In the genomic region with DNA sequence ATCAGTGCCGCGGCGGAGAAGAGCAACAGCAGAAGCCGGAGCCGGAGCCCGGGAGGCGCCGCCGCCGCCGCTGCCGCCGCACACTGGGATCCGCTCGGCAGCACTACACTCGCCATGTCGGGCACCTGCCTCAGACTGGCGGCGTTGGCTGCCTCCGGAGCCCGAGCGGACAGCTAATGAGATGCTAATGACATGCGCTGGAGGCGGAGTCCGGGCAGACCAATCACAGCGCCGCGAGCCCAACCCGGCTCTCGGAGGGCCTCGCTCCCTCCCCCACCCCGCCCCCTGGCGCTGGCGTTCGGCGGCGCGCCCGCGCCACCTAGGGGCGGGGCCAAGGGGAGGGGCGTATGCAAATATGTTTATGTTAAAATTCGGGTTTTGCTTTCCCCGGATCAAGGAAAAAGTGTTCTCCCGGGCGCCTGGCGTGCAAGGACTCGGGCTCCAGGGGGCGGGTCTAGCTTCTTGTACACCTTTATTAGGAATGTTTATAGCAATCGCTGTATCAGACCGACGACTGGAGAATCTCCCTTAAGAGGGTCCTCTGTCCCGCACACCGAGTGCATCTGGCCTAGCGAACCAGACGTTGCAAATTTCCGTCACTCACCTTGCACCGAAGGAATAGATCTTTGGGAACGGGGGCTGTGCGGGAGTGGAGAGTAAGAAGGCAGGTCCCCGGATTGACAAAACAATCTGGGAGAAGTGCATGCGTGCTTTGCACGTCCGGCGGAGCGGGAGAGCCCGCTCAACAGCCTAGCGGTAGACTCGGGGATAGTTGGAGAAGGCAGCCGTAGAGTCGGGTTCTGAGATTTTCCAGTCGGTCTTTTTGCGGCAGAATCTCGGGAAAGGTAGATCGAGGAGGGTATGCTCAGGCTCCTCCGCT, we compare ENCODE assay signal across 1 cellular context.
TF ChIP-seq lines count a peak whose summit lies in the region.

A gene (minus strand): TSS at position 137 of the 880 bp plus-strand sequence.

TF ChIP-seq in HepG2, 621 proteins besides CTCF, POLR2A, EP300 and RAD21 (continued from another document and continues in another):
- TF ChIP-seq, protein P1, sequence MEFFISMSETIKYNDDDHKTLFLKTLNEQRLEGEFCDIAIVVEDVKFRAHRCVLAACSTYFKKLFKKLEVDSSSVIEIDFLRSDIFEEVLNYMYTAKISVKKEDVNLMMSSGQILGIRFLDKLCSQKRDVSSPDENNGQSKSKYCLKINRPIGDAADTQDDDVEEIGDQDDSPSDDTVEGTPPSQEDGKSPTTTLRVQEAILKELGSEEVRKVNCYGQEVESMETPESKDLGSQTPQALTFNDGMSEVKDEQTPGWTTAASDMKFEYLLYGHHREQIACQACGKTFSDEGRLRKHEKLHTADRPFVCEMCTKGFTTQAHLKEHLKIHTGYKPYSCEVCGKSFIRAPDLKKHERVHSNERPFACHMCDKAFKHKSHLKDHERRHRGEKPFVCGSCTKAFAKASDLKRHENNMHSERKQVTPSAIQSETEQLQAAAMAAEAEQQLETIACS (CRISPR knock-in tag; IDR thresholded peaks at IDR 0.05) = peak; percentile 66
- TF ChIP-seq ZNF431 (CRISPR knock-in tag; IDR thresholded peaks at IDR 0.05; ENCODE audit: borderline replicate concordance, low read depth) (peak; percentile 40; the same call in 1 of the 2 replicates), YY1 (IDR thresholded peaks at IDR 0.05; ENCODE audit: insufficient read depth, insufficient replicate concordance, low read depth, low read length) (peak; percentile 64), KLF12 (CRISPR knock-in tag; IDR thresholded peaks at IDR 0.05; ENCODE audit: borderline replicate concordance) (no peak), NFKBIZ (CRISPR knock-in tag; IDR thresholded peaks at IDR 0.05) (no peak; the same call in 1 of the 2 replicates), GATAD1 (CRISPR knock-in tag; IDR thresholded peaks at IDR 0.05) (peak; percentile 36; the same call in 1 of the 2 replicates), ZSCAN31 (CRISPR knock-in tag; IDR thresholded peaks at IDR 0.05; ENCODE audit: low read depth) (peak; percentile 42; the same call in 1 of the 2 replicates), ZNF501 (CRISPR knock-in tag; IDR thresholded peaks at IDR 0.05) (peak; percentile 43; the same call in 1 of the 2 replicates), ZNF549 (CRISPR knock-in tag; IDR thresholded peaks at IDR 0.05) (no peak), ISX (CRISPR knock-in tag; conservative IDR thresholded peaks at IDR 0.05) (0 out of 2 replicates have a peak, but pooled peaks have one; percentile 81), NFKB2 (CRISPR knock-in tag; IDR thresholded peaks at IDR 0.05; ENCODE audit: borderline replicate concordance) (no peak; the same call in 1 of the 2 replicates), ZSCAN20 (CRISPR knock-in tag; IDR thresholded peaks at IDR 0.05; ENCODE audit: borderline replicate concordance) (0 out of 2 replicates have a peak, but pooled peaks have one; percentile 21), CBX1 (IDR thresholded peaks at IDR 0.05; ENCODE audit: low read depth) (peak; percentile 92), TBL1XR1 (IDR thresholded peaks at IDR 0.05; ENCODE audit: borderline replicate concordance, low read length, partially characterized antibody) (peak; percentile 5), GTF3A (CRISPR knock-in tag; conservative IDR thresholded peaks at IDR 0.05) (no peak), ZFP1 (CRISPR knock-in tag; IDR thresholded peaks at IDR 0.05) (0 out of 2 replicates have a peak, but pooled peaks have one; percentile 23), ZNF547 (CRISPR knock-in tag; IDR thresholded peaks at IDR 0.05) (no peak), GATA4 (IDR thresholded peaks at IDR 0.05; ENCODE audit: borderline replicate concordance, low read depth) (0 out of 2 replicates have a peak, but pooled peaks have one; percentile 82), ZNF605 (CRISPR knock-in tag; IDR thresholded peaks at IDR 0.05) (peak; percentile 25), HNRNPK (IDR thresholded peaks at IDR 0.05; ENCODE audit: low read depth, low read length, poor library complexity, severe bottlenecking) (peak; percentile 59), ONECUT2 (CRISPR knock-in tag; IDR thresholded peaks at IDR 0.05) (peak; percentile 28; the same call in 1 of the 2 replicates), GFI1 (CRISPR knock-in tag; IDR thresholded peaks at IDR 0.05; ENCODE audit: borderline replicate concordance) (peak; percentile 98), ZNF557 (CRISPR knock-in tag; IDR thresholded peaks at IDR 0.05) (no peak), POGZ (CRISPR knock-in tag; IDR thresholded peaks at IDR 0.05) (peak; percentile 45; the same call in 1 of the 2 replicates), U2AF2 (IDR thresholded peaks at IDR 0.05; ENCODE audit: low read depth, low read length) (no peak), NR2C2 (CRISPR knock-in tag; IDR thresholded peaks at IDR 0.05; ENCODE audit: borderline replicate concordance) (0 out of 2 replicates have a peak, but pooled peaks have one; percentile 15), SIN3A (IDR thresholded peaks at IDR 0.05; ENCODE audit: borderline replicate concordance, low read depth, low read length) (peak; percentile 82; the same call in 1 of the 2 replicates), SIX4 (CRISPR knock-in tag; IDR thresholded peaks at IDR 0.05) (no peak), ASH2L (IDR thresholded peaks at IDR 0.05; ENCODE audit: insufficient read length, low read depth, low read length) (peak; percentile 78), FOXP1 (IDR thresholded peaks at IDR 0.05) (no peak), FOXP1 (CRISPR knock-in tag; IDR thresholded peaks at IDR 0.05) (0 out of 2 replicates have a peak, but pooled peaks have one; percentile 44), MXI1 (IDR thresholded peaks at IDR 0.05; ENCODE audit: borderline replicate concordance, low read depth, low read length) (peak; percentile 62; the same call in 1 of the 3 replicates), RCOR2 (CRISPR knock-in tag; IDR thresholded peaks at IDR 0.05) (no peak; the same call in 1 of the 2 replicates), HES4 (CRISPR knock-in tag; IDR thresholded peaks at IDR 0.05; ENCODE audit: borderline replicate concordance) (peak; percentile 67; the same call in 1 of the 2 replicates), FOXK2 (IDR thresholded peaks at IDR 0.05) (no peak), ZNF326 (CRISPR knock-in tag; IDR thresholded peaks at IDR 0.05; ENCODE audit: borderline replicate concordance) (no peak), HDAC1 (CRISPR knock-in tag; IDR thresholded peaks at IDR 0.05) (peak; percentile 71), GATAD2A (CRISPR knock-in tag; IDR thresholded peaks at IDR 0.05) (peak; percentile 34; the same call in 1 of the 2 replicates), CCDC6 (CRISPR knock-in tag; IDR thresholded peaks at IDR 0.05) (peak; percentile 19; the same call in 1 of the 2 replicates), XRCC5 (optimal IDR thresholded peaks at IDR 0.05; ENCODE audit: low read length) (peak; percentile 79)
- TF ChIP-seq, protein P2, sequence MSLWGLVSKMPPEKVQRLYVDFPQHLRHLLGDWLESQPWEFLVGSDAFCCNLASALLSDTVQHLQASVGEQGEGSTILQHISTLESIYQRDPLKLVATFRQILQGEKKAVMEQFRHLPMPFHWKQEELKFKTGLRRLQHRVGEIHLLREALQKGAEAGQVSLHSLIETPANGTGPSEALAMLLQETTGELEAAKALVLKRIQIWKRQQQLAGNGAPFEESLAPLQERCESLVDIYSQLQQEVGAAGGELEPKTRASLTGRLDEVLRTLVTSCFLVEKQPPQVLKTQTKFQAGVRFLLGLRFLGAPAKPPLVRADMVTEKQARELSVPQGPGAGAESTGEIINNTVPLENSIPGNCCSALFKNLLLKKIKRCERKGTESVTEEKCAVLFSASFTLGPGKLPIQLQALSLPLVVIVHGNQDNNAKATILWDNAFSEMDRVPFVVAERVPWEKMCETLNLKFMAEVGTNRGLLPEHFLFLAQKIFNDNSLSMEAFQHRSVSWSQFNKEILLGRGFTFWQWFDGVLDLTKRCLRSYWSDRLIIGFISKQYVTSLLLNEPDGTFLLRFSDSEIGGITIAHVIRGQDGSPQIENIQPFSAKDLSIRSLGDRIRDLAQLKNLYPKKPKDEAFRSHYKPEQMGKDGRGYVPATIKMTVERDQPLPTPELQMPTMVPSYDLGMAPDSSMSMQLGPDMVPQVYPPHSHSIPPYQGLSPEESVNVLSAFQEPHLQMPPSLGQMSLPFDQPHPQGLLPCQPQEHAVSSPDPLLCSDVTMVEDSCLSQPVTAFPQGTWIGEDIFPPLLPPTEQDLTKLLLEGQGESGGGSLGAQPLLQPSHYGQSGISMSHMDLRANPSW (CRISPR knock-in tag; IDR thresholded peaks at IDR 0.05; ENCODE audit: borderline replicate concordance) = no peak
- TF ChIP-seq, protein P3, sequence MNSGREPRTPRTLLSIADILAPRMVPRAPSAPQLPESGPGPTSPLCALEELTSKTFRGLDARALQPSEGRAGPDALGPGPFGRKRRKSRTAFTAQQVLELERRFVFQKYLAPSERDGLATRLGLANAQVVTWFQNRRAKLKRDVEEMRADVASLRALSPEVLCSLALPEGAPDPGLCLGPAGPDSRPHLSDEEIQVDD (CRISPR knock-in tag; IDR thresholded peaks at IDR 0.05; ENCODE audit: borderline replicate concordance) = peak; percentile 27; the same call in 1 of the 2 replicates
- TF ChIP-seq, protein P4, sequence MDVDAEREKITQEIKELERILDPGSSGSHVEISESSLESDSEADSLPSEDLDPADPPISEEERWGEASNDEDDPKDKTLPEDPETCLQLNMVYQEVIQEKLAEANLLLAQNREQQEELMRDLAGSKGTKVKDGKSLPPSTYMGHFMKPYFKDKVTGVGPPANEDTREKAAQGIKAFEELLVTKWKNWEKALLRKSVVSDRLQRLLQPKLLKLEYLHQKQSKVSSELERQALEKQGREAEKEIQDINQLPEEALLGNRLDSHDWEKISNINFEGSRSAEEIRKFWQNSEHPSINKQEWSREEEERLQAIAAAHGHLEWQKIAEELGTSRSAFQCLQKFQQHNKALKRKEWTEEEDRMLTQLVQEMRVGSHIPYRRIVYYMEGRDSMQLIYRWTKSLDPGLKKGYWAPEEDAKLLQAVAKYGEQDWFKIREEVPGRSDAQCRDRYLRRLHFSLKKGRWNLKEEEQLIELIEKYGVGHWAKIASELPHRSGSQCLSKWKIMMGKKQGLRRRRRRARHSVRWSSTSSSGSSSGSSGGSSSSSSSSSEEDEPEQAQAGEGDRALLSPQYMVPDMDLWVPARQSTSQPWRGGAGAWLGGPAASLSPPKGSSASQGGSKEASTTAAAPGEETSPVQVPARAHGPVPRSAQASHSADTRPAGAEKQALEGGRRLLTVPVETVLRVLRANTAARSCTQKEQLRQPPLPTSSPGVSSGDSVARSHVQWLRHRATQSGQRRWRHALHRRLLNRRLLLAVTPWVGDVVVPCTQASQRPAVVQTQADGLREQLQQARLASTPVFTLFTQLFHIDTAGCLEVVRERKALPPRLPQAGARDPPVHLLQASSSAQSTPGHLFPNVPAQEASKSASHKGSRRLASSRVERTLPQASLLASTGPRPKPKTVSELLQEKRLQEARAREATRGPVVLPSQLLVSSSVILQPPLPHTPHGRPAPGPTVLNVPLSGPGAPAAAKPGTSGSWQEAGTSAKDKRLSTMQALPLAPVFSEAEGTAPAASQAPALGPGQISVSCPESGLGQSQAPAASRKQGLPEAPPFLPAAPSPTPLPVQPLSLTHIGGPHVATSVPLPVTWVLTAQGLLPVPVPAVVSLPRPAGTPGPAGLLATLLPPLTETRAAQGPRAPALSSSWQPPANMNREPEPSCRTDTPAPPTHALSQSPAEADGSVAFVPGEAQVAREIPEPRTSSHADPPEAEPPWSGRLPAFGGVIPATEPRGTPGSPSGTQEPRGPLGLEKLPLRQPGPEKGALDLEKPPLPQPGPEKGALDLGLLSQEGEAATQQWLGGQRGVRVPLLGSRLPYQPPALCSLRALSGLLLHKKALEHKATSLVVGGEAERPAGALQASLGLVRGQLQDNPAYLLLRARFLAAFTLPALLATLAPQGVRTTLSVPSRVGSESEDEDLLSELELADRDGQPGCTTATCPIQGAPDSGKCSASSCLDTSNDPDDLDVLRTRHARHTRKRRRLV (CRISPR knock-in tag; IDR thresholded peaks at IDR 0.05) = peak; percentile 99
- TF ChIP-seq, protein P5, sequence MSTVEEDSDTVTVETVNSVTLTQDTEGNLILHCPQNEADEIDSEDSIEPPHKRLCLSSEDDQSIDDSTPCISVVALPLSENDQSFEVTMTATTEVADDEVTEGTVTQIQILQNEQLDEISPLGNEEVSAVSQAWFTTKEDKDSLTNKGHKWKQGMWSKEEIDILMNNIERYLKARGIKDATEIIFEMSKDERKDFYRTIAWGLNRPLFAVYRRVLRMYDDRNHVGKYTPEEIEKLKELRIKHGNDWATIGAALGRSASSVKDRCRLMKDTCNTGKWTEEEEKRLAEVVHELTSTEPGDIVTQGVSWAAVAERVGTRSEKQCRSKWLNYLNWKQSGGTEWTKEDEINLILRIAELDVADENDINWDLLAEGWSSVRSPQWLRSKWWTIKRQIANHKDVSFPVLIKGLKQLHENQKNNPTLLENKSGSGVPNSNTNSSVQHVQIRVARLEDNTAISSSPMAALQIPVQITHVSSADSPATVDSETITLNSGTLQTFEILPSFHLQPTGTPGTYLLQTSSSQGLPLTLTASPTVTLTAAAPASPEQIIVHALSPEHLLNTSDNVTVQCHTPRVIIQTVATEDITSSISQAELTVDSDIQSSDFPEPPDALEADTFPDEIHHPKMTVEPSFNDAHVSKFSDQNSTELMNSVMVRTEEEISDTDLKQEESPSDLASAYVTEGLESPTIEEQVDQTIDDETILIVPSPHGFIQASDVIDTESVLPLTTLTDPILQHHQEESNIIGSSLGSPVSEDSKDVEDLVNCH (CRISPR knock-in tag; IDR thresholded peaks at IDR 0.05) = no peak
- TF ChIP-seq, protein P6, sequence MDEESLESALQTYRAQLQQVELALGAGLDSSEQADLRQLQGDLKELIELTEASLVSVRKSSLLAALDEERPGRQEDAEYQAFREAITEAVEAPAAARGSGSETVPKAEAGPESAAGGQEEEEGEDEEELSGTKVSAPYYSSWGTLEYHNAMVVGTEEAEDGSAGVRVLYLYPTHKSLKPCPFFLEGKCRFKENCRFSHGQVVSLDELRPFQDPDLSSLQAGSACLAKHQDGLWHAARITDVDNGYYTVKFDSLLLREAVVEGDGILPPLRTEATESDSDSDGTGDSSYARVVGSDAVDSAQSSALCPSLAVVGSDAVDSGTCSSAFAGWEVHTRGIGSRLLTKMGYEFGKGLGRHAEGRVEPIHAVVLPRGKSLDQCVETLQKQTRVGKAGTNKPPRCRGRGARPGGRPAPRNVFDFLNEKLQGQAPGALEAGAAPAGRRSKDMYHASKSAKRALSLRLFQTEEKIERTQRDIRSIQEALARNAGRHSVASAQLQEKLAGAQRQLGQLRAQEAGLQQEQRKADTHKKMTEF (CRISPR knock-in tag; IDR thresholded peaks at IDR 0.05) = peak; percentile 53; the same call in 1 of the 2 replicates
- TF ChIP-seq, protein P7, sequence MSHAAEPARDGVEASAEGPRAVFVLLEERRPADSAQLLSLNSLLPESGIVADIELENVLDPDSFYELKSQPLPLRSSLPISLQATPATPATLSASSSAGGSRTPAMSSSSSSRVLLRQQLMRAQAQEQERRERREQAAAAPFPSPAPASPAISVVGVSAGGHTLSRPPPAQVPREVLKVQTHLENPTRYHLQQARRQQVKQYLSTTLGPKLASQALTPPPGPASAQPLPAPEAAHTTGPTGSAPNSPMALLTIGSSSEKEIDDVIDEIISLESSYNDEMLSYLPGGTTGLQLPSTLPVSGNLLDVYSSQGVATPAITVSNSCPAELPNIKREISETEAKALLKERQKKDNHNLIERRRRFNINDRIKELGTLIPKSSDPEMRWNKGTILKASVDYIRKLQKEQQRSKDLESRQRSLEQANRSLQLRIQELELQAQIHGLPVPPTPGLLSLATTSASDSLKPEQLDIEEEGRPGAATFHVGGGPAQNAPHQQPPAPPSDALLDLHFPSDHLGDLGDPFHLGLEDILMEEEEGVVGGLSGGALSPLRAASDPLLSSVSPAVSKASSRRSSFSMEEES (CRISPR knock-in tag; IDR thresholded peaks at IDR 0.05) = no peak
